Comparison of ENCODE assay signal across 8 cellular contexts in the genomic region with DNA sequence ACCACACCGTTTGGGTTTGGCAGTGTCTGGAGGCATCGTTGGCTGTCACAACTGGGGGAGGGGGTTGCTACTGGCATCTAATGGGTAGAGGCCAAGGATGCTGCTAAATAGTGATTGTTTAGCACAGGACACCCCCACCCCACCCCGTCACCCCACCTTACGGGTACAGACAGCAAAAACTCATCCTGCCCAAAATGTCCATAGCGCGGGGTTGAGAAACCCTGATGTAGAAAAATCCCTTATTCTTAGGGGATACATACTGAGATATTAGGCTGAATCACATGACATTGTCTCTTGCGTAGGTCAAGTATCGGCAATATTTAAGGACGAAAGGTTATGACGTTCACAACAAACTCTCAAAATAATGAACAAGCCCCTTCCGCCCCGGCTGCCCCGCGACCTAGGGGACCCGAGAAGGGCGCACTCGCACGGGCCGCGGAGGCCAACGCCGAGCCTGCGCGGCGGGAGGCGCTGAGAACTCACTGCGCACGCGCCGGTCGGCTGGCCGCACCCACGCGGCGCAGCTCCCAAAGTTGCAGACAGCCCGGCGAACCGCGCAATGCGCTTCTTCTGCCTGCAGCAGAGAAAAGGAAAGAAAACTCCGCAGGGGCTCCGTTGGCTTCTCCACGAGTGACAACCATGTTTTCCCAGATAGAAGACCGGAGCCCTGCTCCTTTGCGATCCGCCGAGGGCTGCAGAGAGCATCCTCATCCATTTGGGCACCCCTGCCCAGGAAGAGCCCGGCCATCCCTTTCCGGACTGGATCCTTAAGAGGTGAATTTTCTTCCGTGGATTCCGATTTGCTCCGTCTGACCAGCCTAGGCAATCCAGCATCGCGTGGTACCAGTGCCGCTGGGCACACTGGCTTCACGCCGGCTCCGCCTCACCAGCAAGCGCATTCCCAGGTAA.
DNase-seq lines count a peak whose midpoint lies in the region; ATAC-seq and TF ChIP-seq lines count a peak whose summit lies in the region.

No MANE protein-coding gene starts in this region.

- H3K4me3 Mint-ChIP-seq in CD8-positive, alpha-beta T cell: peak overlapping the region; percentile 89
- peak overlapping the region; percentile 90 for H3K4me3 Mint-ChIP-seq in activated T-cell treated with anti-CD3 and anti-CD28 coated beads, Interleukin-2, amount 50 U/mL, for 24 hours

- peaks cover 22% of the 10 kb centered on the region for H3K4me1 Mint-ChIP-seq in CD8-positive, alpha-beta T cell (ENCODE audit: low read depth)
- H3K4me1 Mint-ChIP-seq in activated T-cell treated with anti-CD3 and anti-CD28 coated beads, Interleukin-2, amount 50 U/mL, for 24 hours (ENCODE audit: low read depth): peaks cover 23% of the 10 kb centered on the region

- peaks cover 2% of the 10 kb centered on the region for H3K36me3 Mint-ChIP-seq in CD8-positive, alpha-beta T cell
- H3K36me3 Mint-ChIP-seq in activated T-cell treated with anti-CD3 and anti-CD28 coated beads, Interleukin-2, amount 50 U/mL, for 24 hours (ENCODE audit: low read depth): peaks cover 6% of the 10 kb centered on the region

- peak; percentile 46 to 83 (median 67) for DNase-seq in CD8-positive, alpha-beta T cell
- DNase-seq in OCI-LY7 (ENCODE audit: low spot score): peak; percentile 85
- DNase-seq in activated T-cell treated with anti-CD3 and anti-CD28 coated beads, Interleukin-2, amount 50 U/mL, for 24 hours: peak; percentile 86
- DNase-seq in esophagus squamous epithelium (lab: John Stamatoyannopoulos, UW): no peak
- DNase-seq in myocyte (ENCODE audit: low read depth): peak; percentile 87
- DNase-seq in stimulated activated CD8-positive, alpha-beta memory T cell treated with anti-CD3 and anti-CD28 coated beads, Interleukin-7, amount 100 ng/mL, for 4 hours (ENCODE audit: low read depth in 2 of 2): peak; percentile 41 to 69

- H3K27me3 ChIP-seq in CD8-positive, alpha-beta T cell (ENCODE audit: insufficient read depth, low read length): no peaks in the 10 kb centered on the region
- no peaks in the 10 kb centered on the region for H3K27me3 ChIP-seq in esophagus squamous epithelium

- peak overlapping the region; percentile 10 for H3K27ac Mint-ChIP-seq in CD8-positive, alpha-beta T cell
- H3K27ac Mint-ChIP-seq in activated T-cell treated with anti-CD3 and anti-CD28 coated beads, Interleukin-2, amount 50 U/mL, for 24 hours: peak overlapping the region; percentile 49

- no peaks in the 10 kb centered on the region for H3K36me3 ChIP-seq in CD8-positive, alpha-beta T cell (ENCODE audit: insufficient read depth, low read length)
- no peaks in the 10 kb centered on the region for H3K36me3 ChIP-seq in OCI-LY7 (ENCODE audit: insufficient read depth, low read length)
- no peaks in the 10 kb centered on the region for H3K36me3 ChIP-seq in esophagus squamous epithelium

- H3K79me2 ChIP-seq in OCI-LY7 (ENCODE audit: insufficient read depth, low read depth, low read length): no peaks in the 10 kb centered on the region

- H2AFZ ChIP-seq in OCI-LY7 (ENCODE audit: low read length): peak overlapping the region; percentile 99

- intact Hi-C loops in CD8-positive, alpha-beta T cell (cut with DNase I, micrococcal nuclease): loop anchor here (1.0 to 5.0 kb wide), 3 partner anchors 30 to 1312 kb away; partner anchors contain the start of gene BBX (in 2 of the 2)
- intact Hi-C loops in OCI-LY7 (cut with micrococcal nuclease; ENCODE audit: unreplicated experiment) (loop anchor here (2.0 to 5.0 kb wide), 2 partner anchors 190 to 282 kb away; partner anchors contain the start of gene BBX), esophagus squamous epithelium (cut with DNase I) (no loop called here)

- H3K27me3 Mint-ChIP-seq in CD8-positive, alpha-beta T cell (ENCODE audit: low read depth): peaks cover 6% of the 10 kb centered on the region
- peaks cover 22% of the 10 kb centered on the region for H3K27me3 Mint-ChIP-seq in activated T-cell treated with anti-CD3 and anti-CD28 coated beads, Interleukin-2, amount 50 U/mL, for 24 hours

- no peak for TF ChIP-seq CTCF in CD8-positive, alpha-beta T cell (IDR thresholded peaks at IDR 0.05)
- TF ChIP-seq CTCF in OCI-LY7 (conservative IDR thresholded peaks at IDR 0.05; ENCODE audit: low read length): no peak
- TF ChIP-seq CTCF in esophagus squamous epithelium (IDR thresholded peaks at IDR 0.05): peak in 1 of 6 experiments; percentile 35

- H3K4me3 ChIP-seq in CD8-positive, alpha-beta T cell (ENCODE audit: low read depth, low read length): peak overlapping the region; percentile 71
- H3K4me3 ChIP-seq in OCI-LY7 (ENCODE audit: low read depth, low read length, poor library complexity, severe bottlenecking) (peak overlapping the region; percentile 81), esophagus squamous epithelium (peak overlapping the region; percentile 48 to 76 (median 74))

- peak in 2 of 4 donors; percentile 30 to 38 for TF ChIP-seq POLR2A in esophagus squamous epithelium (IDR thresholded peaks at IDR 0.05)

- no peaks in the 10 kb centered on the region for H4K20me1 ChIP-seq in OCI-LY7 (ENCODE audit: insufficient read depth, low read length)

- peak overlapping the region; percentile 88 for H3K4me2 ChIP-seq in OCI-LY7 (ENCODE audit: low read length)

- CTCF ChIA-PET in CD8-positive, alpha-beta T cell (lab: Charles Lee): interaction anchor here (1.0 to 1.8 kb wide), 3 partner anchors 181 to 502 kb away, joined by 3 to 5 read pairs (median 4); no protein-coding TSS in a partner anchor
- CTCF ChIA-PET in OCI-LY7 (lab: Charles Lee; ENCODE audit: unreplicated experiment): no interaction called here

- H3K4me1 ChIP-seq in CD8-positive, alpha-beta T cell (ENCODE audit: insufficient read depth, low read length): peaks cover 10% of the 10 kb centered on the region
- H3K4me1 ChIP-seq in OCI-LY7 (ENCODE audit: insufficient read depth, low read length, poor library complexity, severe bottlenecking) (peaks cover 40% of the 10 kb centered on the region), esophagus squamous epithelium (peaks cover 0 to 39% (median 4%) of the 10 kb centered on the region in 3 donors)

- no peaks in the 10 kb centered on the region for H3K9me3 Mint-ChIP-seq in CD8-positive, alpha-beta T cell
- no peaks in the 10 kb centered on the region for H3K9me3 Mint-ChIP-seq in activated T-cell treated with anti-CD3 and anti-CD28 coated beads, Interleukin-2, amount 50 U/mL, for 24 hours

- H3K27ac ChIP-seq in CD8-positive, alpha-beta T cell (ENCODE audit: low read depth, low read length): no peak overlapping the region
- no peak overlapping the region for H3K27ac ChIP-seq in OCI-LY7 (ENCODE audit: low read depth, low read length, poor library complexity, severe bottlenecking)
- H3K27ac ChIP-seq in esophagus squamous epithelium: peak overlapping the region; percentile 53 to 84 (median 76)

- peak; percentile 91 for ATAC-seq in CD8-positive, alpha-beta T cell
- ATAC-seq in GM19438 (IDR thresholded peaks at IDR 0.05; ENCODE audit: low read depth, unreplicated experiment) (peak; percentile 93), HG03521 (IDR thresholded peaks at IDR 0.05; ENCODE audit: unreplicated experiment) (peak; percentile 83)

- no peaks in the 10 kb centered on the region for H3K9me2 ChIP-seq in OCI-LY7 (ENCODE audit: insufficient read depth, low read length)

- H3K9me3 ChIP-seq in CD8-positive, alpha-beta T cell (ENCODE audit: low read length): no peaks in the 10 kb centered on the region
- no peaks in the 10 kb centered on the region for H3K9me3 ChIP-seq in OCI-LY7 (ENCODE audit: low read length)
- no peaks in the 10 kb centered on the region for H3K9me3 ChIP-seq in esophagus squamous epithelium

- WGBS in esophagus squamous epithelium, 2 donors: 2 to 3% methylated on average over 27 to 31 of the region's 59 CpGs

- no TSS peak for BruUV-seq in OCI-LY7 (replicated peaks; lab: Mats Ljungman, UMichigan)

- POLR2A ChIA-PET in CD8-positive, alpha-beta T cell (lab: Charles Lee): no interaction called here
- POLR2A ChIA-PET in OCI-LY7 (lab: Charles Lee): interaction anchor here (0.5 to 1.4 kb wide), 2 partner anchors 10 to 27 kb away, joined by 3 to 4 read pairs; no protein-coding TSS in a partner anchor

Comparison
In these comparisons a context has a peak if more than half of its experiments do, and no peak if none do; other contexts are left out.
1. H3K27ac ChIP-seq: peak in esophagus squamous epithelium (4 of 4); none in CD8-positive, alpha-beta T cell (single experiment) and OCI-LY7 (single experiment).
2. Peak in every context shown above with its lines, with median percentiles within 50 percentile points of each other: ATAC-seq and H3K4me3 ChIP-seq.